In the genomic region with DNA sequence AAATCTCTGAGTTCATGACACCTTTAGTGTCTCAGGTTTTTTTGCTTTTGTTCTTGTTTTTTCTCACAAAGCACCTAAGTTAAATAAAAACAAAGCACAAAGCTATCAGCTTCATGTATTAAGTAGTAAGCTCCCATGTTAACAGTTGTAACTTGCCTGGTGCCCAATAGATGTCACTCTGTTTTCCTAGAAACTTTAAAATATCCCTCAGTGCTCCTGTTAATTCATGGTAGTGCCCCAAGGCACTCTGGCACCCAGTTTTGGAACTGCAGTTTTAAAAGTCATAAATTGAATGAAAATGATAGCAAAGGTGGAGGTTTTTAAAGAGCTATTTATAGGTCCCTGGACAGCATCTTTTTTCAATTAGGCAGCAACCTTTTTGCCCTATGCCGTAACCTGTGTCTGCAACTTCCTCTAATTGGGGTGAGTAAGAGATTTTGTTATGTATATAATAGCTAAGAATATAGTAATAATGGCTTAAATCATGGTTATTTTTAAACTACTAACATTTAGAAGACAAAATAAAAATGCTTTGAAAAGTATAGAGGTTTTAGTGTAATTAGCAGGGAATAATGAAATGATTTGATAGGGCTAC, we compare ENCODE assay signal across 8 cellular contexts.
DNase-seq lines count a peak whose midpoint lies in the region; ATAC-seq and TF ChIP-seq lines count a peak whose summit lies in the region.

No MANE protein-coding gene starts in this region.

- TF ChIP-seq POLR2A in vagina (IDR thresholded peaks at IDR 0.05) = no peak

- intact Hi-C loops in vagina (cut with DNase I) = no loop called here

- no peak overlapping the region for H3K4me3 ChIP-seq in cardiac fibroblast (replicated peaks in 1 of 2; ENCODE audit: low read depth in 2 of 2, low read length in 2 of 2)
- no peak overlapping the region for H3K4me3 ChIP-seq in skeletal muscle satellite cell (ENCODE audit: low read length)
- H3K4me3 ChIP-seq in vagina = no peak overlapping the region

- peak; percentile 59 for DNase-seq in NCI-H2171 treated with DMSO at 0.1 percent for 48 hours (lab: John Stamatoyannopoulos, UW)
- no peak for DNase-seq in NCI-H2171 (lab: John Stamatoyannopoulos, UW)
- peak; percentile 15 for DNase-seq in NCI-H526 treated with DMSO at 0.1 percent for 48 hours (lab: John Stamatoyannopoulos, UW)
- peak; percentile 1 to 5 for DNase-seq in cardiac fibroblast (ENCODE audit: low read depth in 2 of 2)
- DNase-seq in vagina (ENCODE audit: extremely low spot score in 2 of 2) = no peak
- DNase-seq in NCI-H2196 treated with DMSO at 0.1 percent for 48 hours (lab: John Stamatoyannopoulos, UW; ENCODE audit: unreplicated experiment) = no peak

- H3K4me2 ChIP-seq in skeletal muscle satellite cell (ENCODE audit: low read length) = peak overlapping the region; percentile 6

- no peaks in the 10 kb centered on the region for H3K9me3 ChIP-seq in skeletal muscle satellite cell (replicated peaks; ENCODE audit: low read length)
- H3K9me3 ChIP-seq in vagina = no peaks in the 10 kb centered on the region

- no peaks in the 10 kb centered on the region for H3K36me3 ChIP-seq in skeletal muscle satellite cell (ENCODE audit: insufficient read depth, low read length)
- no peaks in the 10 kb centered on the region for H3K36me3 ChIP-seq in vagina

- TF ChIP-seq CTCF in cardiac fibroblast (IDR thresholded peaks at IDR 0.05; ENCODE audit: low read depth, low read length) (no peak), vagina (IDR thresholded peaks at IDR 0.05) (no peak)

- H3K27me3 ChIP-seq in skeletal muscle satellite cell (ENCODE audit: control insufficient read depth, insufficient read depth, low read length) (no peaks in the 10 kb centered on the region), vagina (no peaks in the 10 kb centered on the region)

- H3K27ac ChIP-seq in vagina = no peak overlapping the region

- H3K9ac ChIP-seq in skeletal muscle satellite cell (ENCODE audit: low read depth, low read length) = no peak overlapping the region

- H3K4me1 ChIP-seq in skeletal muscle satellite cell (ENCODE audit: control insufficient read depth, insufficient read depth, low read length) (peaks cover 13% of the 10 kb centered on the region), vagina (no peaks in the 10 kb centered on the region)

- no peak for ATAC-seq in GM21717 (IDR thresholded peaks at IDR 0.05; ENCODE audit: unreplicated experiment)

Comparison
In these comparisons a context has a peak if more than half of its experiments do, and no peak if none do; other contexts are left out.
1. DNase-seq: peak in NCI-H2171 treated with DMSO at 0.1 percent for 48 hours (single experiment), NCI-H526 treated with DMSO at 0.1 percent for 48 hours (single experiment) and cardiac fibroblast (2 of 2); none in NCI-H2171 (single experiment), vagina (0 of 2) and NCI-H2196 treated with DMSO at 0.1 percent for 48 hours (single experiment).